Comparison of ENCODE assay signal across 8 cellular contexts in the genomic region with DNA sequence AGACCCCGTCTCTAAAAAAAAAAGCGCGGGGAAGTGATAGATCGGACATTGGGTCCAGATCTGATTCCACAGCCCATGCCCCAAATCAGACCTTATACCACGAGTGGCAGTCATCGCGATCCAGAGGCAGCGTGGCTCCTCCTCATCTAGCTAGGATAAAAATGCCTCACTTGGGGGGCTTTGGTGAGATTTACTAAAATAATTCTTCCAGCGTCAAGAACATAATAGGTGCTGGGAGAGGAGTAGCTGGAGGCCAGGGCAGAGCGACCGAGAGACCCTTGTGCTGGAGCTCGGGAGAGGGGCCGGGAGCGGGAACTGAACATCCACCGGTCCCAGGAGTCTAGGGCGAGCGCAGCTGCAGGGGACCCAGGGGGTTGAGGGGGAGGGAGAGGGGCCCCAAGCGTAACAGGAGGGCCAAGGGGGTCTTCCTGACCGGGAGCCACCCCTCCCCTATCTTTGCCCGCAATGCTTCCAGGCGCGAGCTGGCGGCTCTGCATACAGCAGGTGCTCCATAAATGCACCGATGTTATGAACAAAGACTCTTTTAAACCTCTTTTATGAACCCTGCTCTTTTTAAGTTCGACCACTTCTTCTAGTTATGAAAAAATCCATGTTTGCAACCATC. TPM values are rescaled to one million over a fixed set of nuclear protein-coding genes. Genes with fewer than 3 reads are reported as not detected.
DNase-seq lines count a peak whose midpoint lies in the region; ATAC-seq and TF ChIP-seq lines count a peak whose summit lies in the region.

No MANE protein-coding gene starts in this region.

- H3K36me3 ChIP-seq in KMS-11 (ENCODE audit: insufficient read depth) (no peaks in the 10 kb centered on the region), breast epithelium (no peaks in the 10 kb centered on the region)

- DNase-seq in AG10803 (ENCODE audit: low read depth) = no peak
- no peak for DNase-seq in breast epithelium (ENCODE audit: low spot score in 2 of 2)
- no peak for DNase-seq in natural killer cell
- no peak for DNase-seq in LoVo (ENCODE audit: low spot score)
- DNase-seq in NCI-H2196 (lab: John Stamatoyannopoulos, UW; ENCODE audit: unreplicated experiment) = no peak

- H3K27ac Mint-ChIP-seq in natural killer cell = peak overlapping the region; percentile 84 to 85

- no peaks in the 10 kb centered on the region for H3K27me3 ChIP-seq in KMS-11 (ENCODE audit: insufficient read depth, low read depth)
- no peaks in the 10 kb centered on the region for H3K27me3 ChIP-seq in breast epithelium

- intact Hi-C loops in breast epithelium (cut with DNase I; ENCODE audit: low total_unique reads) = no loop called here
- intact Hi-C loops in natural killer cell (cut with micrococcal nuclease) = no loop called here

- H3K4me1 ChIP-seq in KMS-11 (ENCODE audit: low read depth, poor library complexity, severe bottlenecking) (peaks cover 37% of the 10 kb centered on the region), breast epithelium (peaks cover 0 to 12% of the 10 kb centered on the region in 2 donors)

- no peaks in the 10 kb centered on the region for H4K20me1 ChIP-seq in KMS-11 (ENCODE audit: insufficient read depth)

- H3K79me2 ChIP-seq in KMS-11 (ENCODE audit: insufficient read depth, low read depth) = peaks cover 8% of the 10 kb centered on the region

- H3K9me3 Mint-ChIP-seq in natural killer cell = no peaks in the 10 kb centered on the region

- H2AFZ ChIP-seq in KMS-11 (ENCODE audit: low read depth) = peak overlapping the region; percentile 85

- H3K9ac ChIP-seq in KMS-11 = no peak overlapping the region; the same call in 1 of the 2 replicates

- H3K4me1 Mint-ChIP-seq in natural killer cell = peaks cover 42 to 47% of the 10 kb centered on the region in 2 donors

- TF ChIP-seq CTCF in AG10803 (conservative IDR thresholded peaks at IDR 0.05; ENCODE audit: low read length) (no peak), KMS-11 (conservative IDR thresholded peaks at IDR 0.05; ENCODE audit: low read depth, low read length) (no peak), breast epithelium (IDR thresholded peaks at IDR 0.05) (no peak), natural killer cell (IDR thresholded peaks at IDR 0.05) (no peak)

- TF ChIP-seq POLR2A in breast epithelium (IDR thresholded peaks at IDR 0.05) = no peak

- no peak overlapping the region for H3K27ac ChIP-seq in KMS-11
- peak overlapping the region; percentile 91 to 97 for H3K27ac ChIP-seq in breast epithelium

- H3K4me3 ChIP-seq in AG10803 (ENCODE audit: low read length) = peak overlapping the region; percentile 69
- H3K4me3 ChIP-seq in KMS-11 (IDR thresholded peaks at IDR 0.05; ENCODE audit: insufficient read depth, low read depth, low read length) = no peak overlapping the region
- H3K4me3 ChIP-seq in breast epithelium = peak overlapping the region; percentile 71 to 84 (median 81)

- peak overlapping the region; percentile 67; the same call in 1 of the 2 replicates for H3K4me2 ChIP-seq in KMS-11

- no peaks in the 10 kb centered on the region for H3K36me3 Mint-ChIP-seq in natural killer cell

- peak overlapping the region; percentile 91 for H3K4me3 Mint-ChIP-seq in natural killer cell

- no peaks in the 10 kb centered on the region for H3K9me3 ChIP-seq in breast epithelium

- H3K27me3 Mint-ChIP-seq in natural killer cell (ENCODE audit: low read depth in 2 of 2) = peaks cover 0 to under 1% of the 10 kb centered on the region in 2 donors

- ATAC-seq in natural killer cell (no peak), HG03442 (IDR thresholded peaks at IDR 0.05; ENCODE audit: unreplicated experiment) (no peak), GM18870 (IDR thresholded peaks at IDR 0.05; ENCODE audit: unreplicated experiment) (no peak)

RNA-seq across cellular contexts. Expression of gene CPT1A, which starts 0.8 kb away (rescaled TPM):
- total RNA-seq in breast epithelium = 10 to 100 TPM; 22.2 to 62.6 (median 30.4) TPM
- 100 to 1,000 TPM in 2 of 3 donors, 10 to 100 TPM in 1; 70.3 to 129 (median 100) TPM for total RNA-seq in natural killer cell
